ENCODE assay signal across 10 cellular contexts in genomic region chr9:21579209-21579608, GRCh38.
A peak's percentile ranks its signal among the peaks of the same experiment; 100 is the strongest.
DNase-seq lines count a peak whose midpoint lies in the region; ATAC-seq and TF ChIP-seq lines count a peak whose summit lies in the region.
"Had no signal": no experiment of that assay in that cellular context is flagged by ENCODE, and none has a peak within 500 bp of the region (broad histone marks: within the 10 kb centered on the region; RNA-seq: fewer than 3 reads in every experiment).

No MANE protein-coding gene starts in this region.

- peak overlapping the region; percentile 93 to 94 for H3K27ac Mint-ChIP-seq in T-cell

- CTCF ChIA-PET in T-cell (lab: Charles Lee): interaction anchor here in 1 of 2 donors (0.9 to 1.9 kb wide), 2 partner anchors 113 to 184 kb away, joined by 6 to 7 read pairs; no protein-coding TSS in a partner anchor

- peaks cover 4% of the 10 kb centered on the region for H3K4me1 ChIP-seq in effector memory CD4-positive, alpha-beta T cell (ENCODE audit: control insufficient read depth, insufficient read depth, low read length, poor library complexity, severe bottlenecking)
- peaks cover 27% of the 10 kb centered on the region for H3K4me1 ChIP-seq in smooth muscle cell (ENCODE audit: low read depth)

- H3K4me3 Mint-ChIP-seq in T-cell: peak overlapping the region; percentile 75 to 78 (median 75)
- H3K4me3 Mint-ChIP-seq: neural crest cell had no signal

- peak overlapping the region; percentile 58 for H2AFZ ChIP-seq in smooth muscle cell (ENCODE audit: low read depth)

- no peaks in the 10 kb centered on the region for H3K9me3 Mint-ChIP-seq in T-cell
- H3K9me3 Mint-ChIP-seq: neural crest cell had no signal

- peak overlapping the region; percentile 27 for H3K27ac ChIP-seq in effector memory CD4-positive, alpha-beta T cell (ENCODE audit: insufficient read depth, low read length, poor library complexity, severe bottlenecking)
- H3K27ac ChIP-seq in smooth muscle cell (ENCODE audit: low read depth): peak overlapping the region; percentile 60

- WGBS in smooth muscle cell (ENCODE audit: low lambda C conversion rate): 53% methylated on average over 4 of the region's 4 CpGs

- no peaks in the 10 kb centered on the region for H3K27me3 ChIP-seq in effector memory CD4-positive, alpha-beta T cell (replicated peaks; ENCODE audit: control insufficient read depth, insufficient read depth, low read length, poor library complexity, severe bottlenecking)
- no peaks in the 10 kb centered on the region for H3K27me3 ChIP-seq in smooth muscle cell (ENCODE audit: low read depth)

- no peaks in the 10 kb centered on the region for H3K27me3 Mint-ChIP-seq in T-cell

- H3K79me2 ChIP-seq in smooth muscle cell (ENCODE audit: low read depth): no peaks in the 10 kb centered on the region

- H3K36me3 Mint-ChIP-seq in T-cell: no peaks in the 10 kb centered on the region

- ATAC-seq in T-cell (replicated peaks in 1 of 4) (peak; percentile 53 to 87 (median 73)), GM21786 (IDR thresholded peaks at IDR 0.05; ENCODE audit: unreplicated experiment) (no peak)

- H3K4me1 Mint-ChIP-seq in T-cell: peaks cover 46 to 54% (median 48%) of the 10 kb centered on the region in 3 donors

- H4K20me1 ChIP-seq in smooth muscle cell (ENCODE audit: low read depth): no peaks in the 10 kb centered on the region

- POLR2A ChIA-PET in T-cell (lab: Charles Lee): interaction anchor here in 1 of 2 donors (0.6 kb wide), 2 partner anchors 17 to 35 kb away, joined by 3 read pairs; no protein-coding TSS in a partner anchor

- no peak for TF ChIP-seq CTCF in smooth muscle cell (IDR thresholded peaks at IDR 0.05; ENCODE audit: borderline replicate concordance, insufficient read depth, poor library complexity, severe bottlenecking)

- peak overlapping the region; percentile 5 for H3K4me3 ChIP-seq in effector memory CD4-positive, alpha-beta T cell (ENCODE audit: insufficient read depth, low read depth, low read length, poor library complexity, severe bottlenecking)
- no peak overlapping the region for H3K4me3 ChIP-seq in smooth muscle cell

- no peaks in the 10 kb centered on the region for H3K9me3 ChIP-seq in effector memory CD4-positive, alpha-beta T cell (ENCODE audit: control insufficient read depth, low read length)
- no peaks in the 10 kb centered on the region for H3K9me3 ChIP-seq in smooth muscle cell (replicated peaks; ENCODE audit: low read depth)

- peak; percentile 16 for DNase-seq in activated naive CD4-positive, alpha-beta T cell treated with Interleukin-2 at 50 U/mL for 16 hours
- no peak for DNase-seq in activated naive CD4-positive, alpha-beta T cell (lab: John Stamatoyannopoulos, UW)
- peak in 25 of 34 experiments; percentile 5 to 44 (median 24) for DNase-seq in T-cell
- DNase-seq in effector memory CD4-positive, alpha-beta T cell: peak in 1 of 3 donors; percentile 9
- DNase-seq in smooth muscle cell (lab: John Stamatoyannopoulos, UW; ENCODE audit: unreplicated experiment): no peak
- no peak for DNase-seq in occipital lobe (lab: John Stamatoyannopoulos, UW)
- DNase-seq in ureter (ENCODE audit: low spot score): no peak
- DNase-seq: NCI-H526 had no signal

- peaks cover 20% of the 10 kb centered on the region for H3F3A ChIP-seq in smooth muscle cell (ENCODE audit: low read depth)

- H3K36me3 ChIP-seq in effector memory CD4-positive, alpha-beta T cell (ENCODE audit: control insufficient read depth, insufficient read depth, low read length): no peaks in the 10 kb centered on the region
- H3K36me3 ChIP-seq in smooth muscle cell (ENCODE audit: low read depth): no peaks in the 10 kb centered on the region

- H3K4me2 ChIP-seq in smooth muscle cell: peak overlapping the region; percentile 69

- H3K9ac ChIP-seq in smooth muscle cell (ENCODE audit: low read depth): peak overlapping the region; percentile 24

Comparison
In these comparisons a context has a peak if more than half of its experiments do, and no peak if none do; other contexts are left out.
1. DNase-seq: peak in activated naive CD4-positive, alpha-beta T cell treated with Interleukin-2 at 50 U/mL for 16 hours (single experiment) and T-cell (25 of 34); none in activated naive CD4-positive, alpha-beta T cell (0 of 4), smooth muscle cell (single experiment), occipital lobe (single experiment) and ureter (single experiment).